ENCODE assay signal across 21 cellular contexts in the genomic region with DNA sequence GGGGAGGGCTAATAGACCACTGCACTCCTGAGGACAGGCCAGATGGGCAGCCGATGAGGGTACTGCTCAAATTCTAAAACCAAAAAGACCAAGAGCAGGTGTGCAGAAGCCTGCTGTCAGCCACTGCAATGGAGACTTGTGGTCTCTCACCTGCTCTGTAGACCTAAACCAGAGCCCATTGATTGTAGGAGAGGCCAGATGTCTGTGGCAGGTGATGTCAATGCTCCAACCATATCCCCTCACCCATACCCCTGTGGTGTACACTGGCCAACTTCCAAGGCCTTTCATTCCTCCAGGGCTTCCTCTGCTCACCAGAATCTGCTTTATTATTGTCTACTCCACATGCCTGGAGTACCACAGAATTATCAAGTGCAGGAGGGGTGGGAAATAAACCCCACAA.
"Had no signal": no experiment of that assay in that cellular context is flagged by ENCODE, and none has a peak within 500 bp of the region (broad histone marks: within the 10 kb centered on the region; RNA-seq: fewer than 3 reads in every experiment).

No MANE protein-coding gene starts in this region.

- H3K4me3 ChIP-seq: coronary artery, esophagus squamous epithelium, gastrocnemius medialis, ovary, prostate gland, skin epidermis, transverse colon had no signal

- DNase-seq: activated CD4-positive, alpha-beta T cell treated with anti-CD3 and anti-CD28 coated beads for 1 hour; activated CD8-positive, alpha-beta memory T cell treated with anti-CD3 and anti-CD28 coated beads, Interleukin-2, amount 50 U/mL, for 48 hours; activated naive CD4-positive, alpha-beta T cell treated with anti-CD3 and anti-CD28 coated beads for 36 hours; activated naive CD8-positive, alpha-beta T cell treated with anti-CD3 and anti-CD28 coated beads, Interleukin-2, amount 10 ng/mL, durations not matched to agents 7 days and 5 days; activated T-cell treated with anti-CD3 and anti-CD28 coated beads, Interleukin-2, amount 50 U/mL, for 4 hours; amniotic stem cell; cerebellar nuclear complex; endodermal cell; esophagus squamous epithelium; gastrocnemius medialis; hypothalamus; left cardiac atrium; midbrain; ovary; stimulated activated CD4-positive, alpha-beta T cell treated with anti-CD3 and anti-CD28 coated beads, Interleukin-15, amount 100 ng/mL, for 24 hours; stimulated activated CD8-positive, alpha-beta memory T cell treated with anti-CD3 and anti-CD28 coated beads, Interleukin-4, amount 100 ng/mL, for 48 hours; stimulated activated naive B cell treated with anti-CD40 and anti-IgM and Interleukin-4, amounts not matched to agents 10 μg/mL and 1 μg/mL and 100 μg/mL, for 72 hours; transverse colon had no signal

- ATAC-seq: activated T-cell treated with anti-CD3 and anti-CD28 coated beads, Interleukin-2, amount 50 U/mL, for 4 hours; gastrocnemius medialis; left cardiac atrium; stimulated activated naive B cell treated with anti-CD40 and anti-IgM and Interleukin-4, amounts not matched to agents 10 μg/mL and 1 μg/mL and 100 μg/mL, for 72 hours had no signal
